Comparison of ENCODE assay signal across 19 cellular contexts in the genomic region with DNA sequence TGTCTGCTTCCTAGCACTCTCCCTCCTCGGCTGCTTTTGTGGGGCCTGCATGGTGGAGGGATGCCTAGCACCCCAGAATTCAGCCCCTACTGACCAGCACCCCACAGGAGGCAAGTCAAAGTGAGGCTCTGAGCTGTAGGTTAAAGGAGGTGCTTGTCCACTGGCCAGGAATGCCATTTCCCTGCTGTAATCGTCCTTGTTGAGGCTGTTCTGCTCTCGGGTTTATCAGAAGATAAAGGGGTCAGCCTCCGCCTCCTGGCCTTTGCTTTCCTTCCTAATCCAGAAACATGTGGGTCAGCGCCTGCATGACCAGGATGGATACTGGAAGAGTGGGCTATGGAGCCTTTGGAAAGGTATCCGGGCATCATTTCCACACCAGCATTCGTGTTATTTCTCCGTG.
DNase-seq lines count a peak whose midpoint lies in the region; ATAC-seq and TF ChIP-seq lines count a peak whose summit lies in the region.
"Had no signal": no experiment of that assay in that cellular context is flagged by ENCODE, and none has a peak within 500 bp of the region (broad histone marks: within the 10 kb centered on the region; RNA-seq: fewer than 3 reads in every experiment).

No MANE protein-coding gene starts in this region.

- H3K9me3 ChIP-seq in MM.1S (replicated peaks; ENCODE audit: insufficient read depth, low read length) (no peaks in the 10 kb centered on the region), neuronal stem cell (replicated peaks in 1 of 2; ENCODE audit: control insufficient read depth in 2 of 2, insufficient read depth in 1 of 2, low read depth in 1 of 2, low read length in 2 of 2) (no peaks in the 10 kb centered on the region)
- H3K9me3 ChIP-seq: SJSA1 had no signal

- H3K27me3 Mint-ChIP-seq in activated CD4-positive, alpha-beta memory T cell treated with anti-CD3 and anti-CD28 coated beads for 36 hours = peaks cover 3% of the 10 kb centered on the region
- H3K27me3 Mint-ChIP-seq in activated CD4-positive, alpha-beta memory T cell treated with anti-CD3 and anti-CD28 coated beads, Interleukin-2, amount 10 ng/mL, durations not matched to agents 7 days and 5 days = no peaks in the 10 kb centered on the region
- H3K27me3 Mint-ChIP-seq: CD8-positive, alpha-beta memory T cell had no signal

- ATAC-seq in GM18502 (IDR thresholded peaks at IDR 0.05; ENCODE audit: poor library complexity, unreplicated experiment) = no peak

- H3K4me1 ChIP-seq in MM.1S (ENCODE audit: low read length) (peaks cover 26% of the 10 kb centered on the region), neuronal stem cell (ENCODE audit: control insufficient read depth in 2 of 2, insufficient read depth in 1 of 2, low read depth in 1 of 2, low read length in 2 of 2) (peaks cover 0 to 16% of the 10 kb centered on the region in 2 donors)
- H3K4me1 ChIP-seq: SJSA1 had no signal

- no peaks in the 10 kb centered on the region for H3K27me3 ChIP-seq in MM.1S (replicated peaks; ENCODE audit: insufficient read depth, low read length)
- H3K27me3 ChIP-seq in neuronal stem cell (ENCODE audit: control insufficient read depth in 3 of 3, insufficient read depth in 3 of 3, low read depth in 1 of 3, low read length in 3 of 3) = peaks cover 0 to 6% (median 0%) of the 10 kb centered on the region in 3 experiments
- H3K27me3 ChIP-seq: SJSA1 had no signal

- no peak overlapping the region for H4K8ac ChIP-seq in neuronal stem cell (ENCODE audit: low read depth, low read length)

- no peaks in the 10 kb centered on the region for H3K9me3 Mint-ChIP-seq in activated CD4-positive, alpha-beta memory T cell treated with anti-CD3 and anti-CD28 coated beads for 36 hours
- no peaks in the 10 kb centered on the region for H3K9me3 Mint-ChIP-seq in activated CD4-positive, alpha-beta memory T cell treated with anti-CD3 and anti-CD28 coated beads, Interleukin-2, amount 10 ng/mL, durations not matched to agents 7 days and 5 days
- H3K9me3 Mint-ChIP-seq: CD8-positive, alpha-beta memory T cell had no signal

- H2BK120ac ChIP-seq in neuronal stem cell (ENCODE audit: low read depth, low read length) = no peak overlapping the region

- H3K23ac ChIP-seq in neuronal stem cell (ENCODE audit: low read depth, low read length, poor library complexity) = no peak overlapping the region

- H3K18ac ChIP-seq in neuronal stem cell (ENCODE audit: low read length) = peak overlapping the region; percentile 9

- H4K91ac ChIP-seq in neuronal stem cell (ENCODE audit: low read depth, low read length, poor library complexity) = no peak overlapping the region

- no peak overlapping the region for H3K4ac ChIP-seq in neuronal stem cell (ENCODE audit: low read length)

- TF ChIP-seq CTCF in MM.1S (IDR thresholded peaks at IDR 0.05; ENCODE audit: low read length) = no peak

- no peak overlapping the region for H2BK12ac ChIP-seq in neuronal stem cell (ENCODE audit: low read length)

- H2BK5ac ChIP-seq in neuronal stem cell (ENCODE audit: low read length) = no peak overlapping the region

- CTCF ChIA-PET in activated CD4-positive, alpha-beta memory T cell treated with anti-CD3 and anti-CD28 coated beads for 36 hours (lab: Charles Lee) = interaction anchor here (1.1 to 2.6 kb wide), 7 partner anchors 8 to 120 kb away, joined by 3 to 24 read pairs (median 10); partner anchors contain the start of gene PTPRE
- CTCF ChIA-PET in activated CD4-positive, alpha-beta memory T cell treated with anti-CD3 and anti-CD28 coated beads, Interleukin-2, amount 10 ng/mL, durations not matched to agents 7 days and 5 days (lab: Charles Lee) = interaction anchor here (1.1 to 2.1 kb wide), 7 partner anchors 8 to 120 kb away, joined by 3 to 13 read pairs (median 7); partner anchors contain the start of gene PTPRE

- H3K36me3 ChIP-seq in MM.1S (replicated peaks; ENCODE audit: insufficient read depth, low read length) (no peaks in the 10 kb centered on the region), neuronal stem cell (replicated peaks in 1 of 2; ENCODE audit: control insufficient read depth in 2 of 2, insufficient read depth in 2 of 2, low read length in 2 of 2) (no peaks in the 10 kb centered on the region)
- H3K36me3 ChIP-seq: SJSA1 had no signal

- peak overlapping the region; percentile 46 for H3K9ac ChIP-seq in MM.1S (ENCODE audit: low read length)
- H3K9ac ChIP-seq in neuronal stem cell (ENCODE audit: low read depth, low read length, poor library complexity) = no peak overlapping the region

- no CpG with 5 or more reads among the region's 8 CpGs for WGBS in neuronal stem cell (ENCODE audit: extremely low coverage in 2 of 2, insufficient read length in 2 of 2, insufficient replicate concordance in 1 of 2), 2 donors

- H3K4me1 Mint-ChIP-seq in activated CD4-positive, alpha-beta memory T cell treated with anti-CD3 and anti-CD28 coated beads for 36 hours (ENCODE audit: low read depth) = peaks cover 30% of the 10 kb centered on the region
- H3K4me1 Mint-ChIP-seq in activated CD4-positive, alpha-beta memory T cell treated with anti-CD3 and anti-CD28 coated beads, Interleukin-2, amount 10 ng/mL, durations not matched to agents 7 days and 5 days = peaks cover 19% of the 10 kb centered on the region

- peak overlapping the region; percentile 87 for H3K27ac Mint-ChIP-seq in activated CD4-positive, alpha-beta memory T cell treated with anti-CD3 and anti-CD28 coated beads for 36 hours
- H3K27ac Mint-ChIP-seq in activated CD4-positive, alpha-beta memory T cell treated with anti-CD3 and anti-CD28 coated beads, Interleukin-2, amount 10 ng/mL, durations not matched to agents 7 days and 5 days = no peak overlapping the region

- no peaks in the 10 kb centered on the region for H3K79me1 ChIP-seq in neuronal stem cell (ENCODE audit: low read depth, low read length)

- no peak overlapping the region for H2BK15ac ChIP-seq in neuronal stem cell (ENCODE audit: low read length)

- H3K4me3 ChIP-seq in MM.1S (ENCODE audit: low read length) = no peak overlapping the region
- no peak overlapping the region for H3K4me3 ChIP-seq in neuronal stem cell (ENCODE audit: low read length in 2 of 2)
- H3K4me3 ChIP-seq: SJSA1 had no signal

- H2AFZ ChIP-seq in MM.1S (ENCODE audit: low read length) (peak overlapping the region; percentile 53), neuronal stem cell (ENCODE audit: low read length) (no peak overlapping the region)

- intact Hi-C loops in activated CD4-positive, alpha-beta memory T cell treated with anti-CD3 and anti-CD28 coated beads for 36 hours (cut with micrococcal nuclease) = loop anchor here (2.0 kb wide), 1 partner anchor 37 kb away; no protein-coding TSS in a partner anchor

- POLR2A ChIA-PET in activated CD4-positive, alpha-beta memory T cell treated with anti-CD3 and anti-CD28 coated beads for 36 hours (lab: Charles Lee) = interaction anchor here (1.3 to 2.7 kb wide), 4 partner anchors 20 to 42 kb away, joined by 3 to 11 read pairs (median 6); no protein-coding TSS in a partner anchor
- POLR2A ChIA-PET in activated CD4-positive, alpha-beta memory T cell treated with anti-CD3 and anti-CD28 coated beads, Interleukin-2, amount 10 ng/mL, durations not matched to agents 7 days and 5 days (lab: Charles Lee) = interaction anchor here (1.3 to 2.1 kb wide), 2 partner anchors 21 to 36 kb away, joined by 5 to 11 read pairs; no protein-coding TSS in a partner anchor

- H4K20me1 ChIP-seq in MM.1S (ENCODE audit: insufficient read depth, low read length) = no peaks in the 10 kb centered on the region

- no peak overlapping the region for H3K14ac ChIP-seq in neuronal stem cell (ENCODE audit: low read length)

- H3K4me3 Mint-ChIP-seq in activated CD4-positive, alpha-beta memory T cell treated with anti-CD3 and anti-CD28 coated beads for 36 hours = no peak overlapping the region
- H3K4me3 Mint-ChIP-seq in activated CD4-positive, alpha-beta memory T cell treated with anti-CD3 and anti-CD28 coated beads, Interleukin-2, amount 10 ng/mL, durations not matched to agents 7 days and 5 days = no peak overlapping the region
- H3K4me3 Mint-ChIP-seq: CD8-positive, alpha-beta memory T cell had no signal

- no peak overlapping the region for H2AK5ac ChIP-seq in neuronal stem cell (ENCODE audit: low read depth, low read length)

- H3K79me2 ChIP-seq in MM.1S (ENCODE audit: low read length) = no peaks in the 10 kb centered on the region

- H3F3A ChIP-seq in MM.1S (ENCODE audit: insufficient read depth, low read length) = peaks cover 17% of the 10 kb centered on the region

- DNase-seq in activated CD4-positive, alpha-beta memory T cell treated with anti-CD3 and anti-CD28 coated beads for 36 hours = no peak
- DNase-seq in activated CD4-positive, alpha-beta memory T cell treated with anti-CD3 and anti-CD28 coated beads, Interleukin-2, amount 10 ng/mL, durations not matched to agents 7 days and 5 days = no peak
- DNase-seq in MM.1S (no peak), amniotic epithelial cell (ENCODE audit: low read depth) (peak; percentile 25), neuronal stem cell (ENCODE audit: low spot score) (no peak), DMS79 treated with DMSO at 0.1 percent for 48 hours (lab: John Stamatoyannopoulos, UW) (no peak), NCI-H510A (lab: John Stamatoyannopoulos, UW) (no peak)
- DNase-seq: ACHN; CD8-positive, alpha-beta memory T cell; GDM1; KG1; NCI-H1417; NCI-H1694 treated with DMSO at 0.1 percent for 48 hours; NCI-H748 treated with DMSO at 0.1 percent for 48 hours had no signal

- H3K4me2 ChIP-seq in MM.1S (ENCODE audit: low read depth, low read length) = peak overlapping the region; percentile 45
- no peak overlapping the region for H3K4me2 ChIP-seq in neuronal stem cell (ENCODE audit: insufficient read depth, low read length, poor library complexity, severe bottlenecking)

- H3K27ac ChIP-seq in MM.1S (ENCODE audit: low read length) = peak overlapping the region; percentile 84
- no peak overlapping the region for H3K27ac ChIP-seq in neuronal stem cell (replicated peaks; ENCODE audit: low read length)
- H3K27ac ChIP-seq: 22Rv1, C4-2B, RWPE1, SJSA1 had no signal

- no peaks in the 10 kb centered on the region for H3K36me3 Mint-ChIP-seq in activated CD4-positive, alpha-beta memory T cell treated with anti-CD3 and anti-CD28 coated beads for 36 hours
- no peaks in the 10 kb centered on the region for H3K36me3 Mint-ChIP-seq in activated CD4-positive, alpha-beta memory T cell treated with anti-CD3 and anti-CD28 coated beads, Interleukin-2, amount 10 ng/mL, durations not matched to agents 7 days and 5 days (ENCODE audit: low read depth)
- H3K36me3 Mint-ChIP-seq: CD8-positive, alpha-beta memory T cell had no signal

- no peaks in the 10 kb centered on the region for H3K9me2 ChIP-seq in MM.1S (replicated peaks; ENCODE audit: insufficient read depth, low read length)
